ENCODE assay signal across 17 cellular contexts in genomic region chr6:2578729-2579128, GRCh38.
DNase-seq lines count a peak whose midpoint lies in the region; ATAC-seq, FAIRE-seq and TF ChIP-seq lines count a peak whose summit lies in the region.
"Had no signal": no experiment of that assay in that cellular context is flagged by ENCODE, and none has a peak within 500 bp of the region (broad histone marks: within the 10 kb centered on the region; RNA-seq: fewer than 3 reads in every experiment).

No MANE protein-coding gene starts in this region.

- TF ChIP-seq POLR2A in A549 (IDR thresholded peaks at IDR 0.05; ENCODE audit: low read length) = no peak

- H3K9me3 ChIP-seq in A549 (no peaks in the 10 kb centered on the region), PC-9 (ENCODE audit: insufficient read depth, low read depth) (no peaks in the 10 kb centered on the region), fibroblast of lung (ENCODE audit: control insufficient read depth, insufficient read depth, low read depth, low read length) (no peaks in the 10 kb centered on the region), lower lobe of right lung (no peaks in the 10 kb centered on the region)
- H3K9me3 ChIP-seq: mucosa of descending colon, thyroid gland had no signal

- TF ChIP-seq CTCF in A549 (IDR thresholded peaks at IDR 0.05) = no peak
- no peak for TF ChIP-seq CTCF in PC-9 (conservative IDR thresholded peaks at IDR 0.05)
- no peak for TF ChIP-seq CTCF in fibroblast of lung (conservative IDR thresholded peaks at IDR 0.05 in 1 of 2, IDR thresholded peaks at IDR 0.05 in 1 of 2; ENCODE audit: low read depth in 1 of 2, low read length in 2 of 2)
- TF ChIP-seq CTCF in lower lobe of right lung (IDR thresholded peaks at IDR 0.05) = no peak

- H3K4me1 ChIP-seq in A549 (no peaks in the 10 kb centered on the region), PC-9 (replicated peaks; ENCODE audit: insufficient read depth) (peaks cover 20% of the 10 kb centered on the region), fibroblast of lung (ENCODE audit: control insufficient read depth, extremely low read depth, insufficient read depth, low read length) (peaks cover 2% of the 10 kb centered on the region), lower lobe of right lung (no peaks in the 10 kb centered on the region)
- H3K4me1 ChIP-seq: thyroid gland had no signal

- H3K4me2 ChIP-seq in A549 (no peak overlapping the region), PC-9 (peak overlapping the region; percentile 39), fibroblast of lung (ENCODE audit: extremely low read depth, insufficient read depth, low read length) (no peak overlapping the region)

- no peak for DNase-seq in A549 (ENCODE audit: low read depth in 1 of 2, low spot score in 1 of 2)
- DNase-seq in PC-9 = peak; percentile 21 to 85
- DNase-seq in fibroblast of lung (ENCODE audit: low read depth in 2 of 2) = peak; percentile 12 to 69
- no peak for DNase-seq in lower lobe of right lung
- no peak for DNase-seq in AML-193 (lab: John Stamatoyannopoulos, UW)
- no peak for DNase-seq in medulla oblongata (ENCODE audit: extremely low spot score)
- DNase-seq: activated CD8-positive, alpha-beta memory T cell treated with anti-CD3 and anti-CD28 coated beads for 24 hours; cortex of kidney; mucosa of descending colon; NCI-H2081 treated with DMSO at 0.1 percent for 48 hours; NCI-H526; SW 1271; thyroid gland had no signal

- H3K79me2 ChIP-seq in PC-9 (ENCODE audit: low read depth) = no peaks in the 10 kb centered on the region
- no peaks in the 10 kb centered on the region for H3K79me2 ChIP-seq in fibroblast of lung (ENCODE audit: control insufficient read depth, insufficient read depth, low read length)

- 74% methylated on average over 2 of the region's 2 CpGs for WGBS in A549 (ENCODE audit: missing lambda C conversion rate)

- no peak for ATAC-seq in A549
- ATAC-seq in lower lobe of right lung = peak; percentile 29 to 53
- ATAC-seq in HG02759 (IDR thresholded peaks at IDR 0.05; ENCODE audit: unreplicated experiment) = no peak
- no peak for ATAC-seq in GM18873 (IDR thresholded peaks at IDR 0.05; ENCODE audit: low FRiP score, unreplicated experiment)
- ATAC-seq: activated T-helper 17 cell treated with anti-CD3 and anti-CD28 coated beads, Interleukin-2, amount 50 U/mL, for 72 hours; mucosa of descending colon had no signal

- H4K20me1 ChIP-seq in PC-9 (ENCODE audit: insufficient read depth) = no peaks in the 10 kb centered on the region
- no peaks in the 10 kb centered on the region for H4K20me1 ChIP-seq in fibroblast of lung (ENCODE audit: control insufficient read depth, extremely low read depth, insufficient read depth, low read length)

- H3K27ac ChIP-seq in A549 (no peak overlapping the region), PC-9 (peak overlapping the region; percentile 83), fibroblast of lung (ENCODE audit: insufficient read depth, low read length) (no peak overlapping the region), lower lobe of right lung (no peak overlapping the region)
- H3K27ac ChIP-seq: thyroid gland had no signal

- TF ChIP-seq RAD21 in A549 (conservative IDR thresholded peaks at IDR 0.05 in 1 of 2, IDR thresholded peaks at IDR 0.05 in 1 of 2) = no peak

- BruUV-seq in PC-9 (replicated peaks; lab: Mats Ljungman, UMichigan) = no TSS peak

- POLR2A ChIA-PET in A549 (lab: Yijun Ruan, JAX) (no interaction called here), PC-9 (lab: Charles Lee; ENCODE audit: unreplicated experiment) (interaction anchor here (0.6 kb wide), 2 partner anchors 36 to 77 kb away, joined by 3 to 5 read pairs; no protein-coding TSS in a partner anchor)

- TF ChIP-seq EP300 in A549 (IDR thresholded peaks at IDR 0.05) = no peak

- H2AFZ ChIP-seq in PC-9 (peak overlapping the region; percentile 66), fibroblast of lung (ENCODE audit: low read length) (peak overlapping the region; percentile 36)

- CTCF ChIA-PET in A549 (lab: Yijun Ruan, JAX) = no interaction called here
- CTCF ChIA-PET in PC-9 (lab: Charles Lee) = interaction anchor here (0.6 kb wide), 1 partner anchor 119 kb away, joined by 4 read pairs; no protein-coding TSS in a partner anchor

- no peak overlapping the region for H3K9ac ChIP-seq in fibroblast of lung (ENCODE audit: insufficient read depth, low read length)

- no peaks in the 10 kb centered on the region for H3K27me3 ChIP-seq in PC-9 (ENCODE audit: insufficient read depth, low read depth)
- H3K27me3 ChIP-seq in fibroblast of lung (ENCODE audit: control insufficient read depth, insufficient read depth, low read length) = no peaks in the 10 kb centered on the region
- H3K27me3 ChIP-seq in lower lobe of right lung (ENCODE audit: low read depth) = no peaks in the 10 kb centered on the region
- H3K27me3 ChIP-seq: thyroid gland had no signal

- intact Hi-C loops in PC-9 (cut with micrococcal nuclease; ENCODE audit: unreplicated experiment) = loop anchor here (2.0 kb wide), 1 partner anchor 52 kb away; no protein-coding TSS in a partner anchor
- intact Hi-C loops in lower lobe of right lung (cut with DNase I) = no loop called here

- no peaks in the 10 kb centered on the region for H3K36me3 ChIP-seq in PC-9 (ENCODE audit: low read depth)
- H3K36me3 ChIP-seq in fibroblast of lung (ENCODE audit: control insufficient read depth, insufficient read depth, low read length) = no peaks in the 10 kb centered on the region
- no peaks in the 10 kb centered on the region for H3K36me3 ChIP-seq in lower lobe of right lung
- H3K36me3 ChIP-seq: thyroid gland had no signal

- H3K4me3 ChIP-seq in A549 (no peak overlapping the region), PC-9 (no peak overlapping the region), fibroblast of lung (replicated peaks in 1 of 4; ENCODE audit: control extremely low read depth in 1 of 4, insufficient read depth in 1 of 4, low read depth in 3 of 4, low read length in 4 of 4) (no peak overlapping the region), lower lobe of right lung (no peak overlapping the region)
- H3K4me3 ChIP-seq: mucosa of descending colon, thyroid gland had no signal

- H3K9me2 ChIP-seq in PC-9 (ENCODE audit: insufficient read depth) = no peaks in the 10 kb centered on the region

- H3F3A ChIP-seq in PC-9 (ENCODE audit: insufficient read depth, low read depth) = peaks cover 5% of the 10 kb centered on the region; the same call in 1 of the 2 replicates

- FAIRE-seq in A549 (lab: Jason Lieb, UNC) = no peak
- FAIRE-seq: G401.6 had no signal

TF ChIP-seq in A549, 52 proteins besides CTCF, POLR2A, EP300 and RAD21:
- TF ChIP-seq EHMT2 (IDR thresholded peaks at IDR 0.05; ENCODE audit: low read depth) = no peak
- TF ChIP-seq MAFK (IDR thresholded peaks at IDR 0.05; ENCODE audit: partially characterized antibody) = peak; percentile 77

Comparison
In these comparisons a context has a peak if more than half of its experiments do, and no peak if none do; other contexts are left out.
1. ATAC-seq: peak in lower lobe of right lung (2 of 2); none in A549 (0 of 2), HG02759 (single experiment) and GM18873 (single experiment).
2. DNase-seq: peak in PC-9 (2 of 2) and fibroblast of lung (2 of 2); none in A549 (0 of 2), lower lobe of right lung (single experiment), AML-193 (0 of 2) and medulla oblongata (single experiment).